In the genomic region with DNA sequence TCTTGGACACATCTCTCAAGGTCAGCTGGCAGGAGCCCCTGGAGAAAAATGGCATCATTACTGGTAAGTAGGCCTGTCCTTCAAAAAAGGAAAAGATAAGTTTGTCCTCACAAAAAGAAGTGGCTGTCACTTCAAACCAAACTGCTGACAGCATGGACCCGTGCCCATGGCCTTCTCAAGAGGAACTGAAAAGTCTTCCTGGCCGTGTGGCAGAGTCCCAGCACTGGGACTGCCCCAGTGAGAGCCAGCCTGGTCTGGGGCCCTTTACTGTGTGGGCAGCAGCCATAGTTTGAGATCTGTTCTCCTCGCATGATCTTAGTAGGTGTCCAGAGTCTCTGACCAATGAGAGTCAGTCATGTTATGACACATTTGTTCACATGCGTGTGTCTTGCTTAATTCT, we compare ENCODE assay signal across 12 cellular contexts.
"Had no signal": no experiment of that assay in that cellular context is flagged by ENCODE, and none has a peak within 500 bp of the region (broad histone marks: within the 10 kb centered on the region; RNA-seq: fewer than 3 reads in every experiment).

No MANE protein-coding gene starts in this region.

- H3K27me3 ChIP-seq: transverse colon, uterus had no signal

- H3K4me1 ChIP-seq: transverse colon, uterus had no signal

- H3K36me3 ChIP-seq: transverse colon, uterus had no signal

- H3K27ac ChIP-seq: transverse colon, uterus had no signal

- DNase-seq: activated CD4-positive, alpha-beta T cell treated with anti-CD3 and anti-CD28 coated beads, Interleukin-2, amount 50 U/mL, for 4 hours; activated effector memory CD4-positive, alpha-beta T cell treated with anti-CD3 and anti-CD28 coated beads, Interleukin-2, amount 50 U/mL, for 16 hours; activated naive CD4-positive, alpha-beta T cell treated with anti-CD3 and anti-CD28 coated beads, Interleukin-2, amount 10 ng/mL, durations not matched to agents 7 days and 5 days; effector CD8-positive, alpha-beta T cell; foreskin melanocyte; glutamatergic neuron; mesenchymal stem cell; posterior cingulate gyrus; stimulated activated CD4-positive, alpha-beta T cell treated with anti-CD3 and anti-CD28 coated beads, Interleukin-4, amount 100 ng/mL, for 24 hours; T-helper 1 cell; transverse colon; uterus had no signal

- H3K4me3 ChIP-seq: transverse colon, uterus had no signal

- H3K9me3 ChIP-seq: transverse colon, uterus had no signal
